Comparison of ENCODE assay signal across 9 cellular contexts in genomic region chr9:5838884-5839571, GRCh38. TPM values are rescaled to one million over a fixed set of nuclear protein-coding genes. Genes with fewer than 3 reads are reported as not detected.
DNase-seq lines count a peak whose midpoint lies in the region; TF ChIP-seq lines count a peak whose summit lies in the region.
"Had no signal": no experiment of that assay in that cellular context is flagged by ENCODE, and none has a peak within 500 bp of the region (broad histone marks: within the 10 kb centered on the region; RNA-seq: fewer than 3 reads in every experiment).

No MANE protein-coding gene starts in this region.

- WGBS in mesenchymal stem cell, result 24% methylated on average over 2 of the region's 2 CpGs

- H3K4me3 ChIP-seq in choroid plexus epithelial cell (ENCODE audit: low read depth, low read length), result no peak overlapping the region
- no peak overlapping the region for H3K4me3 ChIP-seq in mesenchymal stem cell (ENCODE audit: insufficient read depth in 1 of 2, low read depth in 1 of 2, low read length in 2 of 2)

- H3K27ac ChIP-seq in mesenchymal stem cell (ENCODE audit: low read length, poor library complexity, severe bottlenecking), result peak overlapping the region; percentile 69

- no peak overlapping the region for H3K14ac ChIP-seq in mesenchymal stem cell (ENCODE audit: low read length in 2 of 2)

- DNase-seq in ELR (ENCODE audit: low read depth) (peak; percentile 79), NCI-H2029 (lab: John Stamatoyannopoulos, UW) (peak; percentile 27), choroid plexus epithelial cell (ENCODE audit: low read depth) (peak; percentile 55), mesenchymal stem cell (peak; percentile 58), GM10248 (ENCODE audit: extremely low spot score) (no peak), anterior cingulate cortex (lab: John Stamatoyannopoulos, UW) (no peak), NOMO-1 treated with DMSO at 0.1 percent for 48 hours (lab: John Stamatoyannopoulos, UW; ENCODE audit: unreplicated experiment) (no peak)
- DNase-seq in stimulated activated CD4-positive, alpha-beta T cell treated with anti-CD3 and anti-CD28 coated beads, Interleukin-12 subunit alpha, Interleukin-12 subunit beta, amount 100 ng/mL, for 4 hours, result no peak
- DNase-seq: substantia nigra had no signal

- peak overlapping the region; percentile 11 for H2AK5ac ChIP-seq in mesenchymal stem cell (ENCODE audit: low read length, severe bottlenecking)

- H3K4me2 ChIP-seq in mesenchymal stem cell (ENCODE audit: low read length, poor library complexity, severe bottlenecking), result no peak overlapping the region

- H3K4ac ChIP-seq in mesenchymal stem cell (ENCODE audit: low read depth in 1 of 2, low read length in 2 of 2), result peak overlapping the region; percentile 35 to 47

- no peak overlapping the region for H2BK15ac ChIP-seq in mesenchymal stem cell (ENCODE audit: low read depth, poor library complexity, severe bottlenecking)

- H2BK12ac ChIP-seq in mesenchymal stem cell (ENCODE audit: low read length in 2 of 2), result peak overlapping the region; percentile 8 to 73

- H2BK120ac ChIP-seq in mesenchymal stem cell (ENCODE audit: low read depth, low read length), result peak overlapping the region; percentile 64

- H3K18ac ChIP-seq in mesenchymal stem cell (ENCODE audit: low read depth in 1 of 2, low read length in 2 of 2), result peak overlapping the region in 1 of 2 experiments; percentile 34

- no peaks in the 10 kb centered on the region for H3K27me3 ChIP-seq in mesenchymal stem cell (ENCODE audit: control insufficient read depth in 1 of 2, insufficient read depth in 1 of 2, low read length in 2 of 2)

- no peaks in the 10 kb centered on the region for H3K79me1 ChIP-seq in mesenchymal stem cell (replicated peaks; ENCODE audit: low read length, poor library complexity, severe bottlenecking)

- no peak overlapping the region for H2BK5ac ChIP-seq in mesenchymal stem cell (ENCODE audit: low read depth, low read length, poor library complexity, severe bottlenecking)

- no peak overlapping the region for H2AFZ ChIP-seq in mesenchymal stem cell (ENCODE audit: low read depth, low read length)

- POLR2A ChIA-PET in GM10248 (lab: Yijun Ruan, JAX), result no interaction called here

- no peaks in the 10 kb centered on the region for H3K36me3 ChIP-seq in mesenchymal stem cell (ENCODE audit: control insufficient read depth in 1 of 2, insufficient read depth in 2 of 2, low read depth in 1 of 2, low read length in 2 of 2)

- no peaks in the 10 kb centered on the region for H3K9me3 ChIP-seq in mesenchymal stem cell (ENCODE audit: control insufficient read depth, low read length)

- CTCF ChIA-PET in GM10248 (lab: Yijun Ruan, JAX), result interaction anchor here (0.8 to 5.3 kb wide), 5 partner anchors 7 to 215 kb away, joined by 3 to 44 read pairs (median 4); partner anchors contain the start of gene ERMP1

- H3K4me1 ChIP-seq in mesenchymal stem cell (ENCODE audit: control insufficient read depth, insufficient read depth, low read depth, low read length), result peaks cover 7% of the 10 kb centered on the region

- H3K23ac ChIP-seq in mesenchymal stem cell (ENCODE audit: low read length in 2 of 2), result no peak overlapping the region

- no peak overlapping the region for H4K91ac ChIP-seq in mesenchymal stem cell (ENCODE audit: low read length)

- TF ChIP-seq CTCF in choroid plexus epithelial cell (conservative IDR thresholded peaks at IDR 0.05; ENCODE audit: low read depth, low read length), result no peak
- TF ChIP-seq CTCF in GM10248 (IDR thresholded peaks at IDR 0.05; ENCODE audit: control extremely low read depth, extremely low read depth, low read depth, missing control alignments), result no peak

- no peak overlapping the region for H4K8ac ChIP-seq in mesenchymal stem cell (ENCODE audit: low read length)

- H3K9ac ChIP-seq in mesenchymal stem cell (ENCODE audit: low read length), result no peak overlapping the region

RNA-seq across cellular contexts. Expression of gene ERMP1, which starts 6.1 kb away (rescaled TPM):
- polyA plus RNA-seq in mesenchymal stem cell (2013, experiment 1 of 2), result 28.3 TPM
- 29.1 TPM for polyA plus RNA-seq in mesenchymal stem cell (2013, experiment 2 of 2)

RNA-seq across cellular contexts. Expression of gene MLANA, which starts 51.7 kb away (rescaled TPM):
- not detected for polyA plus RNA-seq in mesenchymal stem cell (2013, experiment 1 of 2)
- not detected for polyA plus RNA-seq in mesenchymal stem cell (2013, experiment 2 of 2)

Comparison
In these comparisons a context has a peak if more than half of its experiments do, and no peak if none do; other contexts are left out.
1. DNase-seq: peak in ELR (single experiment), NCI-H2029 (single experiment), choroid plexus epithelial cell (single experiment) and mesenchymal stem cell (single experiment); none in GM10248 (single experiment), anterior cingulate cortex (0 of 58), stimulated activated CD4-positive, alpha-beta T cell treated with anti-CD3 and anti-CD28 coated beads, Interleukin-12 subunit alpha, Interleukin-12 subunit beta, amount 100 ng/mL, for 4 hours (single experiment) and NOMO-1 treated with DMSO at 0.1 percent for 48 hours (single experiment).